ENCODE assay signal across 9 cellular contexts in genomic region chr4:37467824-37468223, GRCh38.
"Had no signal": no experiment of that assay in that cellular context is flagged by ENCODE, and none has a peak within 500 bp of the region (broad histone marks: within the 10 kb centered on the region; RNA-seq: fewer than 3 reads in every experiment).

No MANE protein-coding gene starts in this region.

- FAIRE-seq: HTR-8/SVneo had no signal

- H3K4me2 ChIP-seq: KMS-11 had no signal

- H3K4me1 ChIP-seq: HAP-1 had no signal

- H3K4me3 ChIP-seq: GM23248, HAP-1 had no signal

- DNase-seq: GM23248, GOT3, H7, HFFc6, KBM-7 had no signal

- ATAC-seq: HCT116 had no signal

- H3K27ac ChIP-seq: GM23248, KMS-11 had no signal

- H3K9me3 ChIP-seq: HAP-1 had no signal

- H2AFZ ChIP-seq: GM23248 had no signal

- H3K9ac ChIP-seq: GM23248, KMS-11 had no signal

- H3K36me3 ChIP-seq: HAP-1 had no signal
